ENCODE assay signal across 8 cellular contexts in the genomic region with DNA sequence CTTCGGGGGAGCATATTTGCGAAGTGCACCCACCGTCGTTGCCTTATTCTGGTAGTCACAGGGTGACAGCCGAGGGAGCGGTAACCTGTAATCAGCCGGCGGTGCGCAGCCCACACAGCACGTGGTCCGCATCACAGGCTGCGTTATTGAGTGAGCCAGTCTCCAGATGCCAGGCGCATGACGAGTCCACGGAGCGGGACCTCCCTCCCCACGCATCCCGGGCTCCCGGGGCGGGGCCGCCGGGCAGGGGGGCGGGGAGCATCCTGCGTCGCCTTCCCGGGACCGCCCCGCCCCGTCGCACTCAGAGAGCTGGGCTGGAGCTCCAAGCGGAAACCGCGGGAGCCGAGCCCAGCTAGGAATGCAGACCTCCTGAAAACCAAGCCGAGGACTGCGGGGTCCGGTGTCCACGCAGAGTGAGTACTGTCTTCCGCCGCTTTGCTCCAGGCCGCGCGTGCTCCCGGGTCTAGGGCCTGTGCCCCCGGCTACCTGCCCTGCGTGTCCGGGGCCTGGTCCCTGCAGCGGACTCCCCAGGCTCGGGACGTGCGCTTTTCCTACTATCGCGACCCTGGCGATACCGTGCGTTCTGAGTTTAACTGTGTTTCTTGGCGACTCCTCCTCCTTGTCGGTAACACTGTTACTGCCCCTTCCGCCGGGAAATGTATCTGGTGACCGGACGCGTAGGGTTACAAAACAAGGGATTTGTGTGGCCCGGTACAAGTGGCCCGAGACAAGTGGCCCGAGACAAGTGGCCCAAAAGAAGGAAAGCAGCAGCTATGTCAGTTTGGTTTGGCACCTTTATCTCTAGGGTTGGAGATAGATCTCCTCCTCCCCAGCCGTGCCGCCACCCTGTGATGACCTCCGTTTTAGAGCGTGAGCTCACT. TPM values are rescaled to one million over a fixed set of nuclear protein-coding genes. Genes with fewer than 3 reads are reported as not detected.
A peak's percentile ranks its signal among the peaks of the same experiment; 100 is the strongest.
DNase-seq lines count a peak whose midpoint lies in the region; ATAC-seq, FAIRE-seq and TF ChIP-seq lines count a peak whose summit lies in the region.

No MANE protein-coding gene starts in this region.

- H3K27me3 ChIP-seq in CD8-positive, alpha-beta T cell (ENCODE audit: insufficient read depth, low read length), result no peaks in the 10 kb centered on the region
- no peaks in the 10 kb centered on the region for H3K27me3 ChIP-seq in neuronal stem cell (ENCODE audit: control insufficient read depth in 3 of 3, insufficient read depth in 3 of 3, low read depth in 1 of 3, low read length in 3 of 3)
- H3K27me3 ChIP-seq in stomach smooth muscle (ENCODE audit: control insufficient read depth in 1 of 2, insufficient read depth in 2 of 2, low read length in 2 of 2), result no peaks in the 10 kb centered on the region

- H3K9me3 ChIP-seq in CD8-positive, alpha-beta T cell (ENCODE audit: low read length), result no peaks in the 10 kb centered on the region
- H3K9me3 ChIP-seq in neuronal stem cell (replicated peaks in 1 of 2; ENCODE audit: control insufficient read depth in 2 of 2, insufficient read depth in 1 of 2, low read depth in 1 of 2, low read length in 2 of 2) (no peaks in the 10 kb centered on the region), stomach smooth muscle (ENCODE audit: control insufficient read depth in 2 of 2, low read length in 2 of 2) (no peaks in the 10 kb centered on the region)

- peak overlapping the region; percentile 76 for H3K23ac ChIP-seq in neuronal stem cell (ENCODE audit: low read depth, low read length, poor library complexity)

- peak overlapping the region; percentile 82 for H3K4me3 Mint-ChIP-seq in CD8-positive, alpha-beta T cell
- H3K4me3 Mint-ChIP-seq in activated naive CD4-positive, alpha-beta T cell treated with anti-CD3 and anti-CD28 coated beads, Interleukin-2, amount 10 ng/mL, durations not matched to agents 7 days and 5 days, result peak overlapping the region; percentile 77

- no peaks in the 10 kb centered on the region for H3K27me3 Mint-ChIP-seq in CD8-positive, alpha-beta T cell (ENCODE audit: low read depth)
- no peaks in the 10 kb centered on the region for H3K27me3 Mint-ChIP-seq in activated naive CD4-positive, alpha-beta T cell treated with anti-CD3 and anti-CD28 coated beads, Interleukin-2, amount 10 ng/mL, durations not matched to agents 7 days and 5 days

- no peak overlapping the region for H3K4ac ChIP-seq in neuronal stem cell (ENCODE audit: low read length)

- peak; percentile 49 to 91 (median 71) for DNase-seq in CD8-positive, alpha-beta T cell
- DNase-seq in HK-2 (ENCODE audit: unreplicated experiment), result peak; percentile 89
- DNase-seq in SHP77 treated with DMSO at 0.1 percent for 48 hours (lab: John Stamatoyannopoulos, UW), result peak; percentile 60
- peak; percentile 84 for DNase-seq in activated naive CD4-positive, alpha-beta T cell treated with anti-CD3 and anti-CD28 coated beads, Interleukin-2, amount 10 ng/mL, durations not matched to agents 7 days and 5 days
- DNase-seq in frontal cortex (ENCODE audit: low spot score in 2 of 2), result peak; percentile 82 to 94
- DNase-seq in neuronal stem cell (ENCODE audit: low spot score), result peak; percentile 70

- peak overlapping the region; percentile 72 for H3K4me3 ChIP-seq in CD8-positive, alpha-beta T cell (ENCODE audit: low read depth, low read length)
- peak overlapping the region; percentile 61 to 90 for H3K4me3 ChIP-seq in neuronal stem cell (ENCODE audit: low read length in 2 of 2)
- H3K4me3 ChIP-seq in stomach smooth muscle (ENCODE audit: low read length in 2 of 2), result peak overlapping the region; percentile 86 to 93

- intact Hi-C loops in CD8-positive, alpha-beta T cell (cut with DNase I, micrococcal nuclease), result loop anchor here (1.0 to 5.0 kb wide), 5 partner anchors 13 to 160 kb away; a partner anchor contains a TSS

- POLR2A ChIA-PET in CD8-positive, alpha-beta T cell (lab: Charles Lee), result interaction anchor here (0.8 to 1.7 kb wide), 5 partner anchors 12 to 47 kb away, joined by 3 to 11 read pairs (median 4); a partner anchor contains a TSS

- H3K4me1 Mint-ChIP-seq in CD8-positive, alpha-beta T cell (ENCODE audit: low read depth), result peaks cover 30% of the 10 kb centered on the region
- H3K4me1 Mint-ChIP-seq in activated naive CD4-positive, alpha-beta T cell treated with anti-CD3 and anti-CD28 coated beads, Interleukin-2, amount 10 ng/mL, durations not matched to agents 7 days and 5 days, result peaks cover 43% of the 10 kb centered on the region

- H2AK5ac ChIP-seq in neuronal stem cell (ENCODE audit: low read depth, low read length), result no peak overlapping the region

- H2BK5ac ChIP-seq in neuronal stem cell (ENCODE audit: low read length), result peak overlapping the region; percentile 49

- peak overlapping the region; percentile 67 for H3K14ac ChIP-seq in neuronal stem cell (ENCODE audit: low read length)

- H2BK120ac ChIP-seq in neuronal stem cell (ENCODE audit: low read depth, low read length), result no peak overlapping the region

- peak overlapping the region; percentile 94 for H3K27ac Mint-ChIP-seq in CD8-positive, alpha-beta T cell
- H3K27ac Mint-ChIP-seq in activated naive CD4-positive, alpha-beta T cell treated with anti-CD3 and anti-CD28 coated beads, Interleukin-2, amount 10 ng/mL, durations not matched to agents 7 days and 5 days, result peak overlapping the region; percentile 92

- peak; percentile 82 for ATAC-seq in CD8-positive, alpha-beta T cell
- peak; percentile 49 for ATAC-seq in GM19467 (IDR thresholded peaks at IDR 0.05; ENCODE audit: unreplicated experiment)

- no CpG with 5 or more reads among the region's 70 CpGs for WGBS in neuronal stem cell (ENCODE audit: extremely low coverage in 2 of 2, insufficient read length in 2 of 2, insufficient replicate concordance in 1 of 2), 2 donors

- H3K9me3 Mint-ChIP-seq in CD8-positive, alpha-beta T cell, result no peaks in the 10 kb centered on the region
- no peaks in the 10 kb centered on the region for H3K9me3 Mint-ChIP-seq in activated naive CD4-positive, alpha-beta T cell treated with anti-CD3 and anti-CD28 coated beads, Interleukin-2, amount 10 ng/mL, durations not matched to agents 7 days and 5 days

- peaks cover 10% of the 10 kb centered on the region for H3K36me3 Mint-ChIP-seq in CD8-positive, alpha-beta T cell
- peaks cover 10% of the 10 kb centered on the region for H3K36me3 Mint-ChIP-seq in activated naive CD4-positive, alpha-beta T cell treated with anti-CD3 and anti-CD28 coated beads, Interleukin-2, amount 10 ng/mL, durations not matched to agents 7 days and 5 days

- H3K4me2 ChIP-seq in neuronal stem cell (ENCODE audit: insufficient read depth, low read length, poor library complexity, severe bottlenecking), result peak overlapping the region; percentile 76

- H2AFZ ChIP-seq in neuronal stem cell (ENCODE audit: low read length), result peak overlapping the region; percentile 92

- peak overlapping the region; percentile 99 for H3K18ac ChIP-seq in neuronal stem cell (ENCODE audit: low read length)

- no peak overlapping the region for H2BK12ac ChIP-seq in neuronal stem cell (ENCODE audit: low read length)

- CTCF ChIA-PET in CD8-positive, alpha-beta T cell (lab: Charles Lee), result interaction anchor here (0.6 to 2.9 kb wide), 5 partner anchors 9 to 88 kb away, joined by 3 to 11 read pairs (median 4); no protein-coding TSS in a partner anchor
- CTCF ChIA-PET in activated naive CD4-positive, alpha-beta T cell treated with anti-CD3 and anti-CD28 coated beads, Interleukin-2, amount 10 ng/mL, durations not matched to agents 7 days and 5 days (lab: Charles Lee), result interaction anchor here (1.0 to 1.3 kb wide), 2 partner anchors 42 to 89 kb away, joined by 3 to 4 read pairs; no protein-coding TSS in a partner anchor

- no peaks in the 10 kb centered on the region for H3K36me3 ChIP-seq in CD8-positive, alpha-beta T cell (ENCODE audit: insufficient read depth, low read length)
- no peaks in the 10 kb centered on the region for H3K36me3 ChIP-seq in neuronal stem cell (replicated peaks in 1 of 2; ENCODE audit: control insufficient read depth in 2 of 2, insufficient read depth in 2 of 2, low read length in 2 of 2)
- H3K36me3 ChIP-seq in stomach smooth muscle (ENCODE audit: control insufficient read depth in 2 of 2, insufficient read depth in 2 of 2, low read length in 2 of 2), result no peaks in the 10 kb centered on the region

- H4K8ac ChIP-seq in neuronal stem cell (ENCODE audit: low read depth, low read length), result no peak overlapping the region

- peaks cover 7% of the 10 kb centered on the region for H3K4me1 ChIP-seq in CD8-positive, alpha-beta T cell (ENCODE audit: insufficient read depth, low read length)
- H3K4me1 ChIP-seq in neuronal stem cell (ENCODE audit: control insufficient read depth in 2 of 2, insufficient read depth in 1 of 2, low read depth in 1 of 2, low read length in 2 of 2), result peaks cover 6 to 9% of the 10 kb centered on the region in 2 donors
- peaks cover 13% of the 10 kb centered on the region for H3K4me1 ChIP-seq in stomach smooth muscle (ENCODE audit: control insufficient read depth, insufficient read depth, low read length)

- H3K27ac ChIP-seq in CD8-positive, alpha-beta T cell (ENCODE audit: low read depth, low read length), result peak overlapping the region; percentile 73
- H3K27ac ChIP-seq in neuronal stem cell (replicated peaks; ENCODE audit: low read length) (peak overlapping the region; percentile 45), stomach smooth muscle (ENCODE audit: low read length) (peak overlapping the region; percentile 84)

- H2BK15ac ChIP-seq in neuronal stem cell (ENCODE audit: low read length), result no peak overlapping the region

- H4K91ac ChIP-seq in neuronal stem cell (ENCODE audit: low read depth, low read length, poor library complexity), result no peak overlapping the region

- H3K79me1 ChIP-seq in neuronal stem cell (ENCODE audit: low read depth, low read length), result no peaks in the 10 kb centered on the region

- TF ChIP-seq CTCF in CD8-positive, alpha-beta T cell (IDR thresholded peaks at IDR 0.05), result no peak

- FAIRE-seq in frontal cortex (lab: Jason Lieb, UNC), result no peak

- H3K9ac ChIP-seq in neuronal stem cell (ENCODE audit: low read depth, low read length, poor library complexity) (peak overlapping the region; percentile 93), stomach smooth muscle (ENCODE audit: low read length in 2 of 2) (peak overlapping the region; percentile 84 to 86)

RNA-seq across cellular contexts. Expression of a gene that starts 40.6 kb away (rescaled TPM):
- total RNA-seq in CD8-positive, alpha-beta T cell, result 100 to 1,000 TPM; 165 to 169 TPM
- total RNA-seq in frontal cortex, result 9.4 TPM
- 46.2 TPM for polyA plus RNA-seq in neuronal stem cell (2013, experiment 1 of 2)
- polyA plus RNA-seq in neuronal stem cell (2013, experiment 2 of 2), result 48.1 TPM

Comparison
In these comparisons a context has a peak if more than half of its experiments do, and no peak if none do; other contexts are left out.
1. Peak in every context shown above with its lines: DNase-seq, ATAC-seq, H3K4me3 ChIP-seq and H3K27ac ChIP-seq.
2. RNA of a gene that starts 40.6 kb away (total RNA-seq): 165 to 169 TPM in CD8-positive, alpha-beta T cell; 9.4 TPM in frontal cortex (single experiment); every median in the first group is over 10 times any median in the second.